In genomic region chr4:7293703-7294102, GRCh38 we compare ENCODE assay signal across 17 cellular contexts.
DNase-seq lines count a peak whose midpoint lies in the region; TF ChIP-seq lines count a peak whose summit lies in the region.
"Had no signal": no experiment of that assay in that cellular context is flagged by ENCODE, and none has a peak within 500 bp of the region (broad histone marks: within the 10 kb centered on the region; RNA-seq: fewer than 3 reads in every experiment).

No MANE protein-coding gene starts in this region.

- H3K4me3 ChIP-seq in HEK293 (ENCODE audit: low read depth, low read length) (no peak overlapping the region), osteoblast (ENCODE audit: insufficient read depth, low read length) (no peak overlapping the region), WERI-Rb-1 (ENCODE audit: low read depth, low read length) (no peak overlapping the region)
- H3K4me3 ChIP-seq: BLaER1, GM23248 had no signal

- no peak for TF ChIP-seq CTCF in HEK293 (tag by site-specific recombination; IDR thresholded peaks at IDR 0.05)
- TF ChIP-seq CTCF in osteoblast (IDR thresholded peaks at IDR 0.05; ENCODE audit: extremely low read depth, low read depth, low read length) = no peak
- no peak for TF ChIP-seq CTCF in WERI-Rb-1 (IDR thresholded peaks at IDR 0.05; ENCODE audit: low read depth, low read length)

- no peak overlapping the region for H3K4me2 ChIP-seq in osteoblast (ENCODE audit: insufficient read depth, low read length)
- H3K4me2 ChIP-seq: BLaER1 had no signal

- H4K20me1 ChIP-seq in osteoblast (ENCODE audit: insufficient read depth, low read length) = no peaks in the 10 kb centered on the region
- H4K20me1 ChIP-seq: BLaER1 had no signal

- POLR2A ChIA-PET in HEK293 (lab: Yijun Ruan, JAX) = no interaction called here

- no peaks in the 10 kb centered on the region for H3K79me2 ChIP-seq in osteoblast (ENCODE audit: insufficient read depth, low read length)

- H3K9me3 ChIP-seq in HEK293 (ENCODE audit: control insufficient read depth, insufficient read depth, low read depth, low read length) (no peaks in the 10 kb centered on the region), osteoblast (ENCODE audit: low read depth, low read length) (no peaks in the 10 kb centered on the region), WERI-Rb-1 (ENCODE audit: severe bottlenecking) (no peaks in the 10 kb centered on the region)
- H3K9me3 ChIP-seq: BLaER1, Caco-2 had no signal

- no peak for TF ChIP-seq RAD21 in Ishikawa (IDR thresholded peaks at IDR 0.05; ENCODE audit: low read depth)

- no peak overlapping the region for H3K27ac ChIP-seq in HEK293 (ENCODE audit: extremely low read depth, low read depth, low read length)
- H3K27ac ChIP-seq in caudate nucleus (ENCODE audit: low read depth, low read length) = peak overlapping the region; percentile 54
- no peak overlapping the region for H3K27ac ChIP-seq in osteoblast (ENCODE audit: low read depth, low read length)
- H3K27ac ChIP-seq in WERI-Rb-1 = no peak overlapping the region
- H3K27ac ChIP-seq: BLaER1, C4-2B, GM23248 had no signal

- H3K27me3 ChIP-seq in osteoblast (ENCODE audit: insufficient read depth, low read length) = no peaks in the 10 kb centered on the region
- no peaks in the 10 kb centered on the region for H3K27me3 ChIP-seq in WERI-Rb-1 (ENCODE audit: insufficient read depth, low read depth, severe bottlenecking)
- H3K27me3 ChIP-seq: BLaER1 had no signal

- no peak overlapping the region for H2AFZ ChIP-seq in osteoblast (ENCODE audit: low read length)
- H2AFZ ChIP-seq: GM23248 had no signal

- H3K36me3 ChIP-seq in HEK293 (ENCODE audit: control insufficient read depth in 2 of 2, insufficient read depth in 1 of 2, low read length in 2 of 2) (no peaks in the 10 kb centered on the region), osteoblast (ENCODE audit: insufficient read depth, low read length) (no peaks in the 10 kb centered on the region), WERI-Rb-1 (peaks cover 21% of the 10 kb centered on the region)
- H3K36me3 ChIP-seq: BLaER1 had no signal

- CTCF ChIA-PET in HEK293 (lab: Yijun Ruan, JAX) = no interaction called here

- H3K4me1 ChIP-seq in HEK293 (ENCODE audit: control insufficient read depth, insufficient read depth, low read length) (no peaks in the 10 kb centered on the region), osteoblast (ENCODE audit: insufficient read depth, low read length) (no peaks in the 10 kb centered on the region)
- H3K4me1 ChIP-seq: Caco-2 had no signal

- DNase-seq in caudate nucleus (lab: John Stamatoyannopoulos, UW) (no peak), osteoblast (ENCODE audit: insufficient read length, low spot score, missing footprints) (peak; percentile 80), WERI-Rb-1 (no peak), SKM-1 (lab: John Stamatoyannopoulos, UW; ENCODE audit: unreplicated experiment) (no peak)
- DNase-seq in activated naive CD4-positive, alpha-beta T cell (lab: John Stamatoyannopoulos, UW) = no peak
- DNase-seq: Caco-2; CD4-positive, CD25-positive, alpha-beta regulatory T cell; CD8-positive, alpha-beta T cell; DMS153; DND-41; GM23248; H7; HCEC 1CT had no signal

- TF ChIP-seq EP300 in Ishikawa (IDR thresholded peaks at IDR 0.05; ENCODE audit: borderline replicate concordance) = no peak

TF ChIP-seq in HEK293, 187 proteins besides CTCF, POLR2A, EP300 and RAD21:
- TF ChIP-seq ZBTB6 (tag by site-specific recombination; IDR thresholded peaks at IDR 0.05) (no peak), ZNF174 (tag by site-specific recombination; IDR thresholded peaks at IDR 0.05) (no peak), SALL2 (tag by site-specific recombination; IDR thresholded peaks at IDR 0.05; ENCODE audit: borderline replicate concordance) (no peak), RBAK (tag by site-specific recombination; IDR thresholded peaks at IDR 0.05) (no peak)
- TF ChIP-seq, protein P1, sequence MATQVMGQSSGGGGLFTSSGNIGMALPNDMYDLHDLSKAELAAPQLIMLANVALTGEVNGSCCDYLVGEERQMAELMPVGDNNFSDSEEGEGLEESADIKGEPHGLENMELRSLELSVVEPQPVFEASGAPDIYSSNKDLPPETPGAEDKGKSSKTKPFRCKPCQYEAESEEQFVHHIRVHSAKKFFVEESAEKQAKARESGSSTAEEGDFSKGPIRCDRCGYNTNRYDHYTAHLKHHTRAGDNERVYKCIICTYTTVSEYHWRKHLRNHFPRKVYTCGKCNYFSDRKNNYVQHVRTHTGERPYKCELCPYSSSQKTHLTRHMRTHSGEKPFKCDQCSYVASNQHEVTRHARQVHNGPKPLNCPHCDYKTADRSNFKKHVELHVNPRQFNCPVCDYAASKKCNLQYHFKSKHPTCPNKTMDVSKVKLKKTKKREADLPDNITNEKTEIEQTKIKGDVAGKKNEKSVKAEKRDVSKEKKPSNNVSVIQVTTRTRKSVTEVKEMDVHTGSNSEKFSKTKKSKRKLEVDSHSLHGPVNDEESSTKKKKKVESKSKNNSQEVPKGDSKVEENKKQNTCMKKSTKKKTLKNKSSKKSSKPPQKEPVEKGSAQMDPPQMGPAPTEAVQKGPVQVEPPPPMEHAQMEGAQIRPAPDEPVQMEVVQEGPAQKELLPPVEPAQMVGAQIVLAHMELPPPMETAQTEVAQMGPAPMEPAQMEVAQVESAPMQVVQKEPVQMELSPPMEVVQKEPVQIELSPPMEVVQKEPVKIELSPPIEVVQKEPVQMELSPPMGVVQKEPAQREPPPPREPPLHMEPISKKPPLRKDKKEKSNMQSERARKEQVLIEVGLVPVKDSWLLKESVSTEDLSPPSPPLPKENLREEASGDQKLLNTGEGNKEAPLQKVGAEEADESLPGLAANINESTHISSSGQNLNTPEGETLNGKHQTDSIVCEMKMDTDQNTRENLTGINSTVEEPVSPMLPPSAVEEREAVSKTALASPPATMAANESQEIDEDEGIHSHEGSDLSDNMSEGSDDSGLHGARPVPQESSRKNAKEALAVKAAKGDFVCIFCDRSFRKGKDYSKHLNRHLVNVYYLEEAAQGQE (tag by site-specific recombination; IDR thresholded peaks at IDR 0.05) = peak; percentile 64; the same call in 1 of the 2 replicates

TF ChIP-seq in Ishikawa, 13 proteins besides CTCF, POLR2A, EP300 and RAD21:
- no peak for TF ChIP-seq TCF12 (IDR thresholded peaks at IDR 0.05; ENCODE audit: low read depth)
- TF ChIP-seq, protein P1 (IDR thresholded peaks at IDR 0.05; ENCODE audit: low read depth) = peak; percentile 72
TF ChIP-seq in Ishikawa: peak in this region for 1.
